In genomic region chr16:73976661-73977060, GRCh38 we compare ENCODE assay signal across 14 cellular contexts.
DNase-seq lines count a peak whose midpoint lies in the region; ATAC-seq lines count a peak whose summit lies in the region.
"Had no signal": no experiment of that assay in that cellular context is flagged by ENCODE, and none has a peak within 500 bp of the region (broad histone marks: within the 10 kb centered on the region; RNA-seq: fewer than 3 reads in every experiment).

No MANE protein-coding gene starts in this region.

- no peak for ATAC-seq in GM18498 (IDR thresholded peaks at IDR 0.05; ENCODE audit: unreplicated experiment)
- ATAC-seq: A549; CD8-positive, alpha-beta T cell had no signal

- DNase-seq in NCI-H345 (lab: John Stamatoyannopoulos, UW) (peak; percentile 2), NCI-H345 treated with DMSO at 0.1 percent for 48 hours (lab: John Stamatoyannopoulos, UW; ENCODE audit: unreplicated experiment) (no peak), NCI-H1048 (lab: John Stamatoyannopoulos, UW) (peak; percentile 7), NCI-H526 treated with DMSO at 0.1 percent for 48 hours (lab: John Stamatoyannopoulos, UW) (peak; percentile 51), HuH-7.5 (ENCODE audit: low spot score) (no peak)
- DNase-seq: AML-193; Caco-2; Calu3; CD4-positive, alpha-beta T cell; CD8-positive, alpha-beta T cell; DMS79 treated with DMSO at 0.1 percent for 48 hours; GF-D8 had no signal

Comparison
In these comparisons a context has a peak if more than half of its experiments do, and no peak if none do; other contexts are left out.
1. DNase-seq: peak in NCI-H345 (single experiment), NCI-H1048 (single experiment) and NCI-H526 treated with DMSO at 0.1 percent for 48 hours (single experiment); none in NCI-H345 treated with DMSO at 0.1 percent for 48 hours (single experiment) and HuH-7.5 (single experiment).